In the genomic region with DNA sequence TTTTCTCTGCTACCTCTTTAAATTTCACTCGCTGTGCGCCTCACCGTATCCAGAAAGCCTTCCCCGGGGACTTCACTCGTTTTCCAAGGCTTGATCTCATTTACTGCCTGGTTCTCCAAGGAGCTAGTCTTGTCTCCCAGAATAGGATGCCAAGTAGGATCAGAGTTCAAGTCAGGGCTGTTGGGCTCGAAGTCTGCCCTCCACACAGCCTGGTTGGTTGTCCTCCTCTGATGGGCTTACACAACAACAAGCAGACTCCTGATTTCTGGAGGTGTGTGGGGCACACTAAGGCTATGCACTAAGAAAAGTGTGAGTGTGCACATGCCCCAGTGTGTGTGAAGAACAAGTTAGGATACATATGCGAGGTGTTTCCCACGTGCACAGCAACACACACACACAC, we compare ENCODE assay signal across 9 cellular contexts. TPM values are rescaled to one million over a fixed set of nuclear protein-coding genes. Genes with fewer than 3 reads are reported as not detected.
DNase-seq lines count a peak whose midpoint lies in the region; ATAC-seq and TF ChIP-seq lines count a peak whose summit lies in the region.
"Had no signal": no experiment of that assay in that cellular context is flagged by ENCODE, and none has a peak within 500 bp of the region (broad histone marks: within the 10 kb centered on the region; RNA-seq: fewer than 3 reads in every experiment).

No MANE protein-coding gene starts in this region.

- no peaks in the 10 kb centered on the region for H3K9me3 ChIP-seq in smooth muscle cell (replicated peaks; ENCODE audit: low read depth)

- peak overlapping the region; percentile 54; the same call in 1 of the 2 replicates for H3K27ac ChIP-seq in KMS-11
- peak overlapping the region; percentile 6 for H3K27ac ChIP-seq in adipose tissue (ENCODE audit: low read depth, low read length)
- peak overlapping the region; percentile 99 for H3K27ac ChIP-seq in smooth muscle cell (ENCODE audit: low read depth)

- H3K27me3 ChIP-seq in KMS-11 (ENCODE audit: insufficient read depth, low read depth) (no peaks in the 10 kb centered on the region), smooth muscle cell (ENCODE audit: low read depth) (no peaks in the 10 kb centered on the region)

- peak overlapping the region; percentile 72 for H3K4me2 ChIP-seq in KMS-11
- H3K4me2 ChIP-seq in smooth muscle cell, result no peak overlapping the region

- H4K20me1 ChIP-seq in KMS-11 (ENCODE audit: insufficient read depth) (no peaks in the 10 kb centered on the region), smooth muscle cell (ENCODE audit: low read depth) (no peaks in the 10 kb centered on the region)

- peaks cover 45% of the 10 kb centered on the region for H3K4me1 ChIP-seq in KMS-11 (ENCODE audit: low read depth, poor library complexity, severe bottlenecking)
- no peaks in the 10 kb centered on the region for H3K4me1 ChIP-seq in smooth muscle cell (ENCODE audit: low read depth)

- peak; percentile 46 for ATAC-seq in left ventricle myocardium superior

- H3K9ac ChIP-seq in KMS-11 (peak overlapping the region; percentile 13; the same call in 1 of the 2 replicates), smooth muscle cell (ENCODE audit: low read depth) (peak overlapping the region; percentile 87)

- intact Hi-C loops in left ventricle myocardium superior (cut with micrococcal nuclease), result no loop called here

- H3K36me3 ChIP-seq in KMS-11 (ENCODE audit: insufficient read depth), result no peaks in the 10 kb centered on the region
- no peaks in the 10 kb centered on the region for H3K36me3 ChIP-seq in smooth muscle cell (ENCODE audit: low read depth)

- no peak overlapping the region for H3K4me3 ChIP-seq in KMS-11 (IDR thresholded peaks at IDR 0.05; ENCODE audit: insufficient read depth, low read depth, low read length)
- no peak overlapping the region for H3K4me3 ChIP-seq in smooth muscle cell

- DNase-seq in left ventricle myocardium superior (no peak), smooth muscle cell (lab: John Stamatoyannopoulos, UW; ENCODE audit: unreplicated experiment) (no peak), NCI-H774 (lab: John Stamatoyannopoulos, UW) (no peak), iPS-NIHi7 (ENCODE audit: extremely low spot score) (no peak), NCI-H146 (lab: John Stamatoyannopoulos, UW) (no peak), pons (ENCODE audit: low spot score) (no peak)
- DNase-seq: NCI-H1417 treated with DMSO at 0.1 percent for 48 hours had no signal

- TF ChIP-seq CTCF in KMS-11 (conservative IDR thresholded peaks at IDR 0.05; ENCODE audit: low read depth, low read length) (no peak), smooth muscle cell (IDR thresholded peaks at IDR 0.05; ENCODE audit: borderline replicate concordance, insufficient read depth, poor library complexity, severe bottlenecking) (no peak)

- H2AFZ ChIP-seq in KMS-11 (ENCODE audit: low read depth) (no peak overlapping the region), smooth muscle cell (ENCODE audit: low read depth) (no peak overlapping the region)

- H3K79me2 ChIP-seq in KMS-11 (ENCODE audit: insufficient read depth, low read depth) (no peaks in the 10 kb centered on the region), smooth muscle cell (ENCODE audit: low read depth) (no peaks in the 10 kb centered on the region)

- 38 to 48% (median 38%) methylated on average over 8 of the region's 8 CpGs for WGBS in adipose tissue, 3 donors
- WGBS in smooth muscle cell (ENCODE audit: low lambda C conversion rate), result 88% methylated on average over 8 of the region's 8 CpGs

- peaks cover 19% of the 10 kb centered on the region for H3F3A ChIP-seq in smooth muscle cell (ENCODE audit: low read depth)

RNA-seq across cellular contexts. Expression of a gene that starts 14.0 kb away (rescaled TPM):
- polyA plus RNA-seq in adipose tissue, result 100 to 1,000 TPM in 1 of 3 donors, 10 to 100 TPM in 2; 62.7 to 264 (median 97.5) TPM
- 137 TPM for total RNA-seq in left ventricle myocardium superior
- total RNA-seq in smooth muscle cell, result 45.7 and 51.4 TPM in 2 replicates
- polyA plus RNA-seq in smooth muscle cell, result 64.4 and 73.7 TPM in 2 replicates

Comparison
In these comparisons a context has a peak if more than half of its experiments do, and no peak if none do; other contexts are left out.
1. H3K27ac ChIP-seq: peak in every context shown above with its lines; median percentile 99 in smooth muscle cell; 54 in KMS-11; 6 in adipose tissue.